In the genomic region with DNA sequence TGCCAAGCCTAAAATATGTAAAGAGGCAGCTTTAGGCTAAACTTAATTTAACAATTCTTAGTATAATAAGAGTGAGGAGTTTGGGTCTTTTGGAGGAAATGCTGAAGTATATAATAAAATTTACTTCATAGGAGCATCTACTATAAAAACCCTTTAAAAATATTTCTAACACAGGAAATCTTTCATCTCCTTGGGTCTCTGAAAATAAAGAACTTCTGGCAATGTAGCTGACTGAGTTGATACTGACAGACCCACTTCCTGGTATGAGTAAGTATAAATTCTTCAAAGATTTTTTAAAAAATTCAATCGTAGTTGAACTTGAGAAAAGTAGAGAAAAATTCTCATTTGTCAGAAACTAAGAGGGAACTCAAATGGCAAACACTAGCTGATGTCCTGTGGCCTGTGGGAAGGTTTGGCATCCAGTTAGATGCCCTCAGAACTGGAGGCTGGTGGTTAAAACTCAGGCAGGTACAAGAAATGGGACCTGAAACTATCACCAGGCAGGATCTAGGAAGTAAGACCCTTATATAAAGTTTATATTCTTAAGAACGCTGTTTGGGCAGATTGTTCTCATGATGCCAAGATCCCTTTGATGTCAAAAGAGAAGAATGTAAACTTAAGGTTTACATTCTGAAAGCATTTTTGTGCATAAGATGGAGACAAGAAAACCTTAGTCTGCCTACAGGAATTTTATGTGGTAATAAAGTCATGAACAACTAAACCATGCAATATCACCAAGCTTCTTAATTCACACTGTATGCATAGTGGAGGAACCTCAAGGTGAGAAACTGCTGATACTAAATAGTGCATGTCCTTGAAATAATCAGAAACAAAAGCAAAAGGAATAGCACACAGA, we compare ENCODE assay signal across 27 cellular contexts. TPM values are rescaled to one million over a fixed set of nuclear protein-coding genes. Genes with fewer than 3 reads are reported as not detected.
A peak's percentile ranks its signal among the peaks of the same experiment; 100 is the strongest.
DNase-seq lines count a peak whose midpoint lies in the region; ATAC-seq, FAIRE-seq and TF ChIP-seq lines count a peak whose summit lies in the region.
"Had no signal": no experiment of that assay in that cellular context is flagged by ENCODE, and none has a peak within 500 bp of the region (broad histone marks: within the 10 kb centered on the region; RNA-seq: fewer than 3 reads in every experiment).

No MANE protein-coding gene starts in this region.

- peak overlapping the region; percentile 1 for H2AFZ ChIP-seq in keratinocyte (ENCODE audit: control insufficient read depth, low read length)

- no peaks in the 10 kb centered on the region for H3K36me3 ChIP-seq in keratinocyte (ENCODE audit: control insufficient read depth in 2 of 2, extremely low read depth in 1 of 2, insufficient read depth in 2 of 2, low read length in 2 of 2)
- H3K36me3 ChIP-seq in esophagus squamous epithelium: no peaks in the 10 kb centered on the region
- H3K36me3 ChIP-seq: suprapubic skin had no signal

- H4K20me1 ChIP-seq in keratinocyte (ENCODE audit: control insufficient read depth, extremely low read depth, insufficient read depth, low read length): no peaks in the 10 kb centered on the region

- H3K4me1 Mint-ChIP-seq in activated naive CD8-positive, alpha-beta T cell treated with anti-CD3 and anti-CD28 coated beads for 36 hours: peaks cover 22% of the 10 kb centered on the region
- peaks cover 3% of the 10 kb centered on the region for H3K4me1 Mint-ChIP-seq in activated CD4-positive, alpha-beta T cell treated with anti-CD3 and anti-CD28 coated beads, Interleukin-2, amount 10 ng/mL, durations not matched to agents 7 days and 5 days
- H3K4me1 Mint-ChIP-seq in activated CD4-positive, alpha-beta T cell treated with anti-CD3 and anti-CD28 coated beads for 36 hours: peaks cover 26% of the 10 kb centered on the region
- peaks cover 41% of the 10 kb centered on the region for H3K4me1 Mint-ChIP-seq in stimulated activated naive CD8-positive, alpha-beta T cell treated with anti-CD3 and anti-CD28 coated beads, Interleukin-15, amount 100 ng/mL, for 72 hours
- H3K4me1 Mint-ChIP-seq: nephron had no signal

- H3K9me3 ChIP-seq in keratinocyte (ENCODE audit: control insufficient read depth, low read depth, low read length) (no peaks in the 10 kb centered on the region), esophagus squamous epithelium (no peaks in the 10 kb centered on the region)
- H3K9me3 ChIP-seq: Caco-2, suprapubic skin had no signal

- FAIRE-seq in keratinocyte (lab: Jason Lieb, UNC): no peak
- FAIRE-seq: TTC549 had no signal

- H3K27me3 ChIP-seq in keratinocyte (ENCODE audit: control insufficient read depth, extremely low read depth, insufficient read depth, low read length) (no peaks in the 10 kb centered on the region), esophagus squamous epithelium (peaks cover 0 to 5% (median 0%) of the 10 kb centered on the region in 4 donors)
- H3K27me3 ChIP-seq: suprapubic skin had no signal

- CTCF ChIA-PET in activated CD4-positive, alpha-beta T cell treated with anti-CD3 and anti-CD28 coated beads, Interleukin-2, amount 10 ng/mL, durations not matched to agents 7 days and 5 days (lab: Charles Lee): no interaction called here
- CTCF ChIA-PET in activated CD4-positive, alpha-beta T cell treated with anti-CD3 and anti-CD28 coated beads for 36 hours (lab: Charles Lee): interaction anchor here (0.5 to 1.8 kb wide), 3 partner anchors 17 to 692 kb away, joined by 3 to 8 read pairs (median 3); no protein-coding TSS in a partner anchor

- H3K9me1 ChIP-seq in keratinocyte (ENCODE audit: control insufficient read depth, extremely low read depth, insufficient read depth, low read length): no peaks in the 10 kb centered on the region

- peaks cover 13% of the 10 kb centered on the region for H3K9me3 Mint-ChIP-seq in activated naive CD8-positive, alpha-beta T cell treated with anti-CD3 and anti-CD28 coated beads for 36 hours
- peaks cover 5% of the 10 kb centered on the region for H3K9me3 Mint-ChIP-seq in activated CD4-positive, alpha-beta T cell treated with anti-CD3 and anti-CD28 coated beads, Interleukin-2, amount 10 ng/mL, durations not matched to agents 7 days and 5 days
- no peaks in the 10 kb centered on the region for H3K9me3 Mint-ChIP-seq in activated CD4-positive, alpha-beta T cell treated with anti-CD3 and anti-CD28 coated beads for 36 hours (ENCODE audit: low read depth)
- H3K9me3 Mint-ChIP-seq in stimulated activated naive CD8-positive, alpha-beta T cell treated with anti-CD3 and anti-CD28 coated beads, Interleukin-15, amount 100 ng/mL, for 72 hours: peaks cover 0 to 7% of the 10 kb centered on the region in 2 donors

- H3K36me3 Mint-ChIP-seq in activated naive CD8-positive, alpha-beta T cell treated with anti-CD3 and anti-CD28 coated beads for 36 hours: no peaks in the 10 kb centered on the region
- no peaks in the 10 kb centered on the region for H3K36me3 Mint-ChIP-seq in activated CD4-positive, alpha-beta T cell treated with anti-CD3 and anti-CD28 coated beads, Interleukin-2, amount 10 ng/mL, durations not matched to agents 7 days and 5 days (ENCODE audit: low read depth)
- no peaks in the 10 kb centered on the region for H3K36me3 Mint-ChIP-seq in activated CD4-positive, alpha-beta T cell treated with anti-CD3 and anti-CD28 coated beads for 36 hours (ENCODE audit: low read depth)

- DNase-seq in AG08396 (ENCODE audit: low spot score): peak; percentile 14
- DNase-seq in EH (ENCODE audit: low read depth): peak; percentile 47
- DNase-seq in activated naive CD8-positive, alpha-beta T cell treated with anti-CD3 and anti-CD28 coated beads for 36 hours: no peak
- DNase-seq in keratinocyte (ENCODE audit: low read depth, low spot score): no peak
- no peak for DNase-seq in activated CD4-positive, alpha-beta T cell treated with anti-CD3 and anti-CD28 coated beads, Interleukin-2, amount 10 ng/mL, durations not matched to agents 7 days and 5 days
- DNase-seq in activated CD4-positive, alpha-beta T cell treated with anti-CD3 and anti-CD28 coated beads for 36 hours: no peak
- no peak for DNase-seq in esophagus squamous epithelium (lab: John Stamatoyannopoulos, UW)
- no peak for DNase-seq in stimulated activated naive CD8-positive, alpha-beta T cell treated with anti-CD3 and anti-CD28 coated beads, Interleukin-15, amount 100 ng/mL, for 72 hours
- DNase-seq: activated CD8-positive, alpha-beta memory T cell treated with anti-CD3 and anti-CD28 coated beads, Interleukin-2, amount 50 U/mL, for 4 hours; activated effector memory CD4-positive, alpha-beta T cell treated with anti-CD3 and anti-CD28 coated beads, Interleukin-2, amount 50 U/mL, for 16 hours; amniotic stem cell; Caco-2; EL; Kasumi-1; left cardiac atrium; NCI-H1092; NCI-H2081; posterior cingulate gyrus had no signal

- peak overlapping the region; percentile 64 for H3K27ac Mint-ChIP-seq in activated naive CD8-positive, alpha-beta T cell treated with anti-CD3 and anti-CD28 coated beads for 36 hours
- H3K27ac Mint-ChIP-seq in activated CD4-positive, alpha-beta T cell treated with anti-CD3 and anti-CD28 coated beads, Interleukin-2, amount 10 ng/mL, durations not matched to agents 7 days and 5 days: no peak overlapping the region
- no peak overlapping the region for H3K27ac Mint-ChIP-seq in activated CD4-positive, alpha-beta T cell treated with anti-CD3 and anti-CD28 coated beads for 36 hours
- H3K27ac Mint-ChIP-seq in stimulated activated naive CD8-positive, alpha-beta T cell treated with anti-CD3 and anti-CD28 coated beads, Interleukin-15, amount 100 ng/mL, for 72 hours: peak overlapping the region in 1 of 2 donors; percentile 75
- H3K27ac Mint-ChIP-seq: nephron had no signal

- H3K27ac ChIP-seq in keratinocyte (ENCODE audit: control insufficient read depth, insufficient read depth, low read length): no peak overlapping the region
- no peak overlapping the region for H3K27ac ChIP-seq in esophagus squamous epithelium
- H3K27ac ChIP-seq: suprapubic skin had no signal

- peaks cover 30% of the 10 kb centered on the region for H3K4me1 ChIP-seq in keratinocyte (ENCODE audit: control insufficient read depth, extremely low read depth, insufficient read depth, low read length)
- no peaks in the 10 kb centered on the region for H3K4me1 ChIP-seq in esophagus squamous epithelium
- H3K4me1 ChIP-seq: Caco-2, suprapubic skin had no signal

- dilution Hi-C loops in keratinocyte (cut with MboI; ENCODE audit: extremely low pct_ligation_motif_present, low sequenced_read_pairs): no loop called here

- POLR2A ChIA-PET in activated CD4-positive, alpha-beta T cell treated with anti-CD3 and anti-CD28 coated beads, Interleukin-2, amount 10 ng/mL, durations not matched to agents 7 days and 5 days (lab: Charles Lee): no interaction called here
- POLR2A ChIA-PET in activated CD4-positive, alpha-beta T cell treated with anti-CD3 and anti-CD28 coated beads for 36 hours (lab: Charles Lee): interaction anchor here (0.7 kb wide), 1 partner anchor 617 kb away, joined by 4 read pairs; no protein-coding TSS in a partner anchor

- no peak overlapping the region for H3K4me2 ChIP-seq in keratinocyte (ENCODE audit: control insufficient read depth, extremely low read depth, insufficient read depth, low read depth, low read length)

- no peaks in the 10 kb centered on the region for H3K79me2 ChIP-seq in keratinocyte (ENCODE audit: control insufficient read depth, insufficient read depth, low read length)

- intact Hi-C loops in activated CD4-positive, alpha-beta T cell treated with anti-CD3 and anti-CD28 coated beads for 36 hours (cut with DNase I, micrococcal nuclease): no loop called here
- intact Hi-C loops in esophagus squamous epithelium (cut with DNase I): no loop called here

- ATAC-seq in activated CD4-positive, alpha-beta T cell treated with anti-CD3 and anti-CD28 coated beads for 36 hours: no peak
- ATAC-seq in stimulated activated naive CD8-positive, alpha-beta T cell treated with anti-CD3 and anti-CD28 coated beads, Interleukin-15, amount 100 ng/mL, for 72 hours: no peak
- ATAC-seq: left cardiac atrium, sciatic nerve had no signal

- no peak for TF ChIP-seq CTCF in keratinocyte (optimal IDR thresholded peaks at IDR 0.05 in 1 of 3, IDR thresholded peaks at IDR 0.05 in 1 of 3, conservative IDR thresholded peaks at IDR 0.05 in 1 of 3; ENCODE audit: extremely low read depth in 1 of 3, insufficient read depth in 2 of 3, low read length in 3 of 3)
- TF ChIP-seq CTCF in esophagus squamous epithelium (IDR thresholded peaks at IDR 0.05): no peak

- TF ChIP-seq POLR2A in esophagus squamous epithelium (IDR thresholded peaks at IDR 0.05): no peak

- H3K4me3 Mint-ChIP-seq in activated naive CD8-positive, alpha-beta T cell treated with anti-CD3 and anti-CD28 coated beads for 36 hours: no peak overlapping the region
- H3K4me3 Mint-ChIP-seq in activated CD4-positive, alpha-beta T cell treated with anti-CD3 and anti-CD28 coated beads, Interleukin-2, amount 10 ng/mL, durations not matched to agents 7 days and 5 days: no peak overlapping the region
- no peak overlapping the region for H3K4me3 Mint-ChIP-seq in activated CD4-positive, alpha-beta T cell treated with anti-CD3 and anti-CD28 coated beads for 36 hours
- peak overlapping the region in 1 of 2 donors; percentile 70 for H3K4me3 Mint-ChIP-seq in stimulated activated naive CD8-positive, alpha-beta T cell treated with anti-CD3 and anti-CD28 coated beads, Interleukin-15, amount 100 ng/mL, for 72 hours
- H3K4me3 Mint-ChIP-seq: nephron had no signal

- H3K27me3 Mint-ChIP-seq in activated naive CD8-positive, alpha-beta T cell treated with anti-CD3 and anti-CD28 coated beads for 36 hours: no peaks in the 10 kb centered on the region
- peaks cover 3% of the 10 kb centered on the region for H3K27me3 Mint-ChIP-seq in activated CD4-positive, alpha-beta T cell treated with anti-CD3 and anti-CD28 coated beads, Interleukin-2, amount 10 ng/mL, durations not matched to agents 7 days and 5 days
- H3K27me3 Mint-ChIP-seq in activated CD4-positive, alpha-beta T cell treated with anti-CD3 and anti-CD28 coated beads for 36 hours: no peaks in the 10 kb centered on the region
- H3K27me3 Mint-ChIP-seq in stimulated activated naive CD8-positive, alpha-beta T cell treated with anti-CD3 and anti-CD28 coated beads, Interleukin-15, amount 100 ng/mL, for 72 hours: no peaks in the 10 kb centered on the region

- 45 to 64% methylated on average over 2 of the region's 2 CpGs for WGBS in esophagus squamous epithelium, 2 donors

- H3K4me3 ChIP-seq in keratinocyte (ENCODE audit: control insufficient read depth in 2 of 3, extremely low read depth in 1 of 3, insufficient read depth in 2 of 3, low read depth in 1 of 3, low read length in 3 of 3): no peak overlapping the region
- no peak overlapping the region for H3K4me3 ChIP-seq in esophagus squamous epithelium
- H3K4me3 ChIP-seq: suprapubic skin had no signal

- no peak overlapping the region for H3K9ac ChIP-seq in keratinocyte (ENCODE audit: control insufficient read depth, extremely low read depth, insufficient read depth, low read length)

RNA-seq across cellular contexts. Expression of a gene that starts 6.2 kb away (rescaled TPM):
- total RNA-seq in activated naive CD8-positive, alpha-beta T cell treated with anti-CD3 and anti-CD28 coated beads for 36 hours: not detected
- not detected in 3 replicates for polyA plus RNA-seq in keratinocyte
- polyA plus RNA-seq in keratinocyte (2011; ENCODE audit: low read depth): not detected
- not detected in 2 replicates for polyA plus RNA-seq in keratinocyte (2011; cell fraction: cytosol; rRNA removed)
- polyA plus RNA-seq in keratinocyte (2011; cell fraction: nucleus; rRNA removed): 0.11 TPM in 1 of 2 replicates, not detected in the other
- polyA plus RNA-seq in keratinocyte (2012; ENCODE audit: low replicate concordance): 0.21 TPM in 1 of 2 replicates, not detected in the other
- polyA minus RNA-seq in keratinocyte: not detected in 3 replicates
- not detected for polyA minus RNA-seq in keratinocyte (2011; cell fraction: cytosol; rRNA and poly(A)+ RNA removed)
- polyA minus RNA-seq in keratinocyte (2011; cell fraction: nucleus; rRNA and poly(A)+ RNA removed): not detected in 2 replicates
- total RNA-seq in activated CD4-positive, alpha-beta T cell treated with anti-CD3 and anti-CD28 coated beads, Interleukin-2, amount 10 ng/mL, durations not matched to agents 7 days and 5 days: not detected
- not detected for total RNA-seq in activated CD4-positive, alpha-beta T cell treated with anti-CD3 and anti-CD28 coated beads for 36 hours
- not detected for total RNA-seq in esophagus squamous epithelium
- total RNA-seq: Caco-2, cardiac septum, left cardiac atrium, mesenteric fat pad, NCI-H460, RPMI7951, sciatic nerve had no signal
- polyA plus RNA-seq: esophagus had no signal

RNA-seq across cellular contexts. Expression of a gene that starts 10.1 kb away (rescaled TPM):
- total RNA-seq in activated naive CD8-positive, alpha-beta T cell treated with anti-CD3 and anti-CD28 coated beads for 36 hours: not detected
- not detected in 3 replicates for polyA plus RNA-seq in keratinocyte
- not detected for polyA plus RNA-seq in keratinocyte (2011; ENCODE audit: low read depth)
- not detected in 2 replicates for polyA plus RNA-seq in keratinocyte (2011; cell fraction: cytosol; rRNA removed)
- polyA plus RNA-seq in keratinocyte (2011; cell fraction: nucleus; rRNA removed): not detected in 2 replicates
- not detected in 2 replicates for polyA plus RNA-seq in keratinocyte (2012; ENCODE audit: low replicate concordance)
- not detected in 3 replicates for polyA minus RNA-seq in keratinocyte
- not detected for polyA minus RNA-seq in keratinocyte (2011; cell fraction: cytosol; rRNA and poly(A)+ RNA removed)
- not detected in 2 replicates for polyA minus RNA-seq in keratinocyte (2011; cell fraction: nucleus; rRNA and poly(A)+ RNA removed)
- not detected for total RNA-seq in activated CD4-positive, alpha-beta T cell treated with anti-CD3 and anti-CD28 coated beads, Interleukin-2, amount 10 ng/mL, durations not matched to agents 7 days and 5 days
- not detected for total RNA-seq in activated CD4-positive, alpha-beta T cell treated with anti-CD3 and anti-CD28 coated beads for 36 hours
- not detected for total RNA-seq in esophagus squamous epithelium
- total RNA-seq: Caco-2, cardiac septum, left cardiac atrium, mesenteric fat pad, NCI-H460, RPMI7951, sciatic nerve had no signal
- polyA plus RNA-seq: esophagus had no signal

RNA-seq across cellular contexts. Expression of a gene that starts 15.5 kb away (rescaled TPM):
- not detected for total RNA-seq in activated naive CD8-positive, alpha-beta T cell treated with anti-CD3 and anti-CD28 coated beads for 36 hours
- polyA plus RNA-seq in keratinocyte: not detected in 3 replicates
- not detected for polyA plus RNA-seq in keratinocyte (2011; ENCODE audit: low read depth)
- polyA plus RNA-seq in keratinocyte (2011; cell fraction: cytosol; rRNA removed): not detected in 2 replicates
- not detected in 2 replicates for polyA plus RNA-seq in keratinocyte (2011; cell fraction: nucleus; rRNA removed)
- not detected in 2 replicates for polyA plus RNA-seq in keratinocyte (2012; ENCODE audit: low replicate concordance)
- not detected in 3 replicates for polyA minus RNA-seq in keratinocyte
- not detected for polyA minus RNA-seq in keratinocyte (2011; cell fraction: cytosol; rRNA and poly(A)+ RNA removed)
- polyA minus RNA-seq in keratinocyte (2011; cell fraction: nucleus; rRNA and poly(A)+ RNA removed): not detected in 2 replicates
- not detected for total RNA-seq in activated CD4-positive, alpha-beta T cell treated with anti-CD3 and anti-CD28 coated beads, Interleukin-2, amount 10 ng/mL, durations not matched to agents 7 days and 5 days
- not detected for total RNA-seq in activated CD4-positive, alpha-beta T cell treated with anti-CD3 and anti-CD28 coated beads for 36 hours
- not detected for total RNA-seq in esophagus squamous epithelium
- total RNA-seq: Caco-2, cardiac septum, left cardiac atrium, mesenteric fat pad, NCI-H460, RPMI7951, sciatic nerve had no signal
- polyA plus RNA-seq: esophagus had no signal

RNA-seq across cellular contexts. Expression of a gene that starts 15.9 kb away (rescaled TPM):
- not detected for total RNA-seq in activated naive CD8-positive, alpha-beta T cell treated with anti-CD3 and anti-CD28 coated beads for 36 hours
- not detected in 3 replicates for polyA plus RNA-seq in keratinocyte
- polyA plus RNA-seq in keratinocyte (2011; ENCODE audit: low read depth): not detected
- not detected in 2 replicates for polyA plus RNA-seq in keratinocyte (2011; cell fraction: cytosol; rRNA removed)
- not detected in 2 replicates for polyA plus RNA-seq in keratinocyte (2011; cell fraction: nucleus; rRNA removed)
- polyA plus RNA-seq in keratinocyte (2012; ENCODE audit: low replicate concordance): not detected in 2 replicates
- polyA minus RNA-seq in keratinocyte: not detected in 3 replicates
- polyA minus RNA-seq in keratinocyte (2011; cell fraction: cytosol; rRNA and poly(A)+ RNA removed): not detected
- not detected in 2 replicates for polyA minus RNA-seq in keratinocyte (2011; cell fraction: nucleus; rRNA and poly(A)+ RNA removed)
- not detected for total RNA-seq in activated CD4-positive, alpha-beta T cell treated with anti-CD3 and anti-CD28 coated beads, Interleukin-2, amount 10 ng/mL, durations not matched to agents 7 days and 5 days
- not detected for total RNA-seq in activated CD4-positive, alpha-beta T cell treated with anti-CD3 and anti-CD28 coated beads for 36 hours
- total RNA-seq in esophagus squamous epithelium: under 1 TPM in 1 of 4 donors, not detected in 3; 0.22 TPM
- total RNA-seq: Caco-2, cardiac septum, left cardiac atrium, mesenteric fat pad, NCI-H460, RPMI7951, sciatic nerve had no signal
- polyA plus RNA-seq: esophagus had no signal

RNA-seq across cellular contexts. Expression of a gene that starts 26.4 kb away (rescaled TPM):
- not detected for total RNA-seq in activated naive CD8-positive, alpha-beta T cell treated with anti-CD3 and anti-CD28 coated beads for 36 hours
- polyA plus RNA-seq in keratinocyte: not detected in 3 replicates
- polyA plus RNA-seq in keratinocyte (2011; ENCODE audit: low read depth): not detected
- not detected in 2 replicates for polyA plus RNA-seq in keratinocyte (2011; cell fraction: cytosol; rRNA removed)
- not detected in 2 replicates for polyA plus RNA-seq in keratinocyte (2011; cell fraction: nucleus; rRNA removed)
- polyA plus RNA-seq in keratinocyte (2012; ENCODE audit: low replicate concordance): not detected in 2 replicates
- polyA minus RNA-seq in keratinocyte: not detected in 3 replicates
- polyA minus RNA-seq in keratinocyte (2011; cell fraction: cytosol; rRNA and poly(A)+ RNA removed): not detected
- not detected in 2 replicates for polyA minus RNA-seq in keratinocyte (2011; cell fraction: nucleus; rRNA and poly(A)+ RNA removed)
- total RNA-seq in activated CD4-positive, alpha-beta T cell treated with anti-CD3 and anti-CD28 coated beads, Interleukin-2, amount 10 ng/mL, durations not matched to agents 7 days and 5 days: not detected
- not detected for total RNA-seq in activated CD4-positive, alpha-beta T cell treated with anti-CD3 and anti-CD28 coated beads for 36 hours
- not detected for total RNA-seq in esophagus squamous epithelium
- total RNA-seq: Caco-2, cardiac septum, left cardiac atrium, mesenteric fat pad, NCI-H460, RPMI7951, sciatic nerve had no signal
- polyA plus RNA-seq: esophagus had no signal

Comparison
In these comparisons a context has a peak if more than half of its experiments do, and no peak if none do; other contexts are left out.
1. DNase-seq: peak in AG08396 (single experiment) and EH (single experiment); none in activated naive CD8-positive, alpha-beta T cell treated with anti-CD3 and anti-CD28 coated beads for 36 hours (single experiment), keratinocyte (single experiment), activated CD4-positive, alpha-beta T cell treated with anti-CD3 and anti-CD28 coated beads, Interleukin-2, amount 10 ng/mL, durations not matched to agents 7 days and 5 days (single experiment), activated CD4-positive, alpha-beta T cell treated with anti-CD3 and anti-CD28 coated beads for 36 hours (single experiment), esophagus squamous epithelium (single experiment) and stimulated activated naive CD8-positive, alpha-beta T cell treated with anti-CD3 and anti-CD28 coated beads, Interleukin-15, amount 100 ng/mL, for 72 hours (0 of 2).